1 cellular context compared by ENCODE assay signal in genomic region chr2:127620867-127621266, GRCh38.
TF ChIP-seq lines count a peak whose summit lies in the region.

No MANE protein-coding gene starts in this region.

TF ChIP-seq in IMR-90, 13 proteins besides CTCF, POLR2A, EP300 and RAD21:
- TF ChIP-seq ELK1 (IDR thresholded peaks at IDR 0.05; ENCODE audit: borderline replicate concordance, low read depth, low read length) (no peak), SMC3 (IDR thresholded peaks at IDR 0.05; ENCODE audit: low read depth, low read length) (no peak), CEBPB (IDR thresholded peaks at IDR 0.05; ENCODE audit: low read depth, low read length) (no peak), MAZ (IDR thresholded peaks at IDR 0.05; ENCODE audit: borderline replicate concordance, low read depth, low read length) (no peak), NFE2L2 (IDR thresholded peaks at IDR 0.05; ENCODE audit: low read depth, low read length) (no peak), CHD1 (IDR thresholded peaks at IDR 0.05; ENCODE audit: low read depth, low read length) (no peak), USF2 (IDR thresholded peaks at IDR 0.05; ENCODE audit: low read depth, low read length) (no peak), RCOR1 (IDR thresholded peaks at IDR 0.05; ENCODE audit: insufficient replicate concordance, low read length) (no peak), RFX5 (IDR thresholded peaks at IDR 0.05; ENCODE audit: low read depth, low read length) (no peak), BHLHE40 (IDR thresholded peaks at IDR 0.05; ENCODE audit: low read depth, low read length) (no peak), FOS (IDR thresholded peaks at IDR 0.05; ENCODE audit: low read depth, low read length) (no peak), MXI1 (IDR thresholded peaks at IDR 0.05; ENCODE audit: borderline replicate concordance, low read depth, low read length) (no peak), MAFK (IDR thresholded peaks at IDR 0.05; ENCODE audit: low read depth, low read length) (no peak)
